Comparison of ENCODE assay signal across 22 cellular contexts in genomic region chr6:16592550-16592892, GRCh38.
A peak's percentile ranks its signal among the peaks of the same experiment; 100 is the strongest.
DNase-seq lines count a peak whose midpoint lies in the region; ATAC-seq and TF ChIP-seq lines count a peak whose summit lies in the region.
"Had no signal": no experiment of that assay in that cellular context is flagged by ENCODE, and none has a peak within 500 bp of the region (broad histone marks: within the 10 kb centered on the region; RNA-seq: fewer than 3 reads in every experiment).

No MANE protein-coding gene starts in this region.

- H3K4me1 ChIP-seq in BLaER1 treated with 17β-estradiol and CSF1 and Interleukin-3, amounts not matched to agents 10 nM and 100 nM: peaks cover 58 to 76% (median 65%) of the 10 kb centered on the region in 10 experiments
- H3K4me1 ChIP-seq: breast epithelium, tibial nerve had no signal

- no peak for TF ChIP-seq EP300 in neural cell (conservative IDR thresholded peaks at IDR 0.05; ENCODE audit: poor library complexity, severe bottlenecking)

- peak overlapping the region in 9 of 11 experiments; percentile 35 to 73 (median 56); a peak in 15 of 22 replicates for H3K9ac ChIP-seq in BLaER1 treated with 17β-estradiol and CSF1 and Interleukin-3, amounts not matched to agents 10 nM and 100 nM
- H3K9ac ChIP-seq in neural cell (ENCODE audit: low read length): no peak overlapping the region

- no peak overlapping the region for H2AFZ ChIP-seq in neural cell (ENCODE audit: low read depth, low read length)

- peaks cover 0 to 25% (median 3%) of the 10 kb centered on the region in 11 experiments; a peak in 7 of 22 replicates for H4K20me1 ChIP-seq in BLaER1 treated with 17β-estradiol and CSF1 and Interleukin-3, amounts not matched to agents 10 nM and 100 nM
- no peaks in the 10 kb centered on the region for H4K20me1 ChIP-seq in neural cell (ENCODE audit: insufficient read depth)

- H3K4me3 ChIP-seq in BLaER1 treated with 17β-estradiol and CSF1 and Interleukin-3, amounts not matched to agents 10 nM and 100 nM: peak overlapping the region in 5 of 10 experiments; percentile 20 to 47 (median 32); a peak in 6 of 20 replicates
- peak overlapping the region; percentile 30; the same call in 1 of the 2 replicates for H3K4me3 ChIP-seq in GM08714 (ENCODE audit: low read length)
- H3K4me3 ChIP-seq in neural cell (ENCODE audit: low read length): no peak overlapping the region
- H3K4me3 ChIP-seq: left lung, tibial nerve had no signal

- H3K27ac ChIP-seq in BLaER1 treated with 17β-estradiol and CSF1 and Interleukin-3, amounts not matched to agents 10 nM and 100 nM: peak overlapping the region; percentile 54 to 89 (median 74)
- peak overlapping the region; percentile 32 for H3K27ac ChIP-seq in neural cell (ENCODE audit: low read length)
- H3K27ac ChIP-seq: left lung, tibial nerve had no signal

- no peaks in the 10 kb centered on the region for H3F3A ChIP-seq in neural cell (ENCODE audit: insufficient read depth, low read length, poor library complexity, severe bottlenecking)

- ATAC-seq in activated T-helper 17 cell treated with anti-CD3 and anti-CD28 coated beads, Interleukin-2, amount 50 U/mL, for 72 hours (replicated peaks): no peak
- no peak for ATAC-seq in activated CD4-positive, CD25-positive, alpha-beta regulatory T cell treated with anti-CD3 and anti-CD28 coated beads, Interleukin-2, amount 50 U/mL, for 24 hours
- ATAC-seq: effector memory CD8-positive, alpha-beta T cell; left lung; T-cell had no signal

- peaks cover 33% of the 10 kb centered on the region for H3K4me1 Mint-ChIP-seq in activated T-helper 17 cell treated with anti-CD3 and anti-CD28 coated beads, Interleukin-2, amount 50 U/mL, for 72 hours
- H3K4me1 Mint-ChIP-seq in type B pancreatic cell (ENCODE audit: unreplicated experiment): peaks cover 9% of the 10 kb centered on the region

- H3K9me2 ChIP-seq in neural cell (ENCODE audit: insufficient read depth, low read length): no peaks in the 10 kb centered on the region

- DNase-seq in type B pancreatic cell (ENCODE audit: extremely low spot score, unreplicated experiment) (no peak), ureter (ENCODE audit: low spot score) (no peak), KG1 (lab: John Stamatoyannopoulos, UW) (no peak)
- DNase-seq: activated CD4-positive, alpha-beta T cell treated with anti-CD3 and anti-CD28 coated beads for 1 hour; activated CD8-positive, alpha-beta memory T cell treated with anti-CD3 and anti-CD28 coated beads, Interleukin-2, amount 50 U/mL, for 4 hours; activated gamma-delta T cell; CD4-positive, alpha-beta T cell; DMS 273 treated with DMSO at 0.1 percent for 48 hours; effector memory CD8-positive, alpha-beta T cell; IMR-90; left lung; NCI-H526; small intestine; stimulated activated naive CD4-positive, alpha-beta T cell; T-cell had no signal

- H3K27me3 ChIP-seq in BLaER1 treated with 17β-estradiol and CSF1 and Interleukin-3, amounts not matched to agents 10 nM and 100 nM: peaks cover 0 to 14% (median 0%) of the 10 kb centered on the region in 11 experiments; a peak in 5 of 22 replicates
- H3K27me3 ChIP-seq in neural cell (ENCODE audit: insufficient read depth, low read depth, low read length): no peaks in the 10 kb centered on the region
- H3K27me3 ChIP-seq: breast epithelium, left lung, tibial nerve had no signal

- H3K36me3 Mint-ChIP-seq in activated T-helper 17 cell treated with anti-CD3 and anti-CD28 coated beads, Interleukin-2, amount 50 U/mL, for 72 hours (ENCODE audit: low read depth): peaks cover 52% of the 10 kb centered on the region
- H3K36me3 Mint-ChIP-seq in type B pancreatic cell: peaks cover 17% of the 10 kb centered on the region

- no peaks in the 10 kb centered on the region for H3K27me3 Mint-ChIP-seq in activated T-helper 17 cell treated with anti-CD3 and anti-CD28 coated beads, Interleukin-2, amount 50 U/mL, for 72 hours
- no peaks in the 10 kb centered on the region for H3K27me3 Mint-ChIP-seq in type B pancreatic cell
- H3K27me3 Mint-ChIP-seq: CD4-positive, alpha-beta T cell; effector memory CD8-positive, alpha-beta T cell; T-cell had no signal

- TF ChIP-seq RAD21 in neural cell (conservative IDR thresholded peaks at IDR 0.05): no peak

- H3K79me2 ChIP-seq in neural cell (replicated peaks; ENCODE audit: insufficient read depth, low read length): no peaks in the 10 kb centered on the region

- TF ChIP-seq CTCF in neural cell (IDR thresholded peaks at IDR 0.05; ENCODE audit: poor library complexity, severe bottlenecking) (no peak), type B pancreatic cell (conservative IDR thresholded peaks at IDR 0.05) (no peak)

- H3K9me3 ChIP-seq in BLaER1 treated with 17β-estradiol and CSF1 and Interleukin-3, amounts not matched to agents 10 nM and 100 nM (replicated peaks in 1 of 11): peaks cover 0 to 8% (median 4%) of the 10 kb centered on the region in 11 experiments; a peak in 2 of 22 replicates
- no peaks in the 10 kb centered on the region for H3K9me3 ChIP-seq in neural cell (ENCODE audit: low read length)
- H3K9me3 ChIP-seq: breast epithelium, left lung, tibial nerve had no signal

- no peaks in the 10 kb centered on the region for H3K9me3 Mint-ChIP-seq in activated T-helper 17 cell treated with anti-CD3 and anti-CD28 coated beads, Interleukin-2, amount 50 U/mL, for 72 hours
- H3K9me3 Mint-ChIP-seq in type B pancreatic cell: peaks cover 6% of the 10 kb centered on the region
- H3K9me3 Mint-ChIP-seq: CD4-positive, alpha-beta T cell; effector memory CD8-positive, alpha-beta T cell; T-cell had no signal

- H3K4me3 Mint-ChIP-seq in activated T-helper 17 cell treated with anti-CD3 and anti-CD28 coated beads, Interleukin-2, amount 50 U/mL, for 72 hours: peak overlapping the region; percentile 62
- H3K4me3 Mint-ChIP-seq in type B pancreatic cell: no peak overlapping the region
- H3K4me3 Mint-ChIP-seq: CD4-positive, alpha-beta T cell; effector memory CD8-positive, alpha-beta T cell; T-cell had no signal

- peak overlapping the region; percentile 83 for H3K27ac Mint-ChIP-seq in activated T-helper 17 cell treated with anti-CD3 and anti-CD28 coated beads, Interleukin-2, amount 50 U/mL, for 72 hours
- H3K27ac Mint-ChIP-seq in type B pancreatic cell: no peak overlapping the region
- H3K27ac Mint-ChIP-seq: CD4-positive, alpha-beta T cell had no signal

- peak overlapping the region; percentile 78 to 91 (median 85) for H3K4me2 ChIP-seq in BLaER1 treated with 17β-estradiol and CSF1 and Interleukin-3, amounts not matched to agents 10 nM and 100 nM
- H3K4me2 ChIP-seq in neural cell (ENCODE audit: low read length): no peak overlapping the region

- H3K36me3 ChIP-seq in BLaER1 treated with 17β-estradiol and CSF1 and Interleukin-3, amounts not matched to agents 10 nM and 100 nM: peaks cover 0 to 16% (median 0%) of the 10 kb centered on the region in 11 experiments; a peak in 2 of 22 replicates
- no peaks in the 10 kb centered on the region for H3K36me3 ChIP-seq in neural cell (ENCODE audit: insufficient read depth, low read length)
- H3K36me3 ChIP-seq: breast epithelium, left lung, tibial nerve had no signal

TF ChIP-seq in neural cell, 6 proteins besides CTCF, POLR2A, EP300 and RAD21:
- TF ChIP-seq EZH2 (IDR thresholded peaks at IDR 0.05; ENCODE audit: borderline replicate concordance, insufficient read depth, low read length, poor library complexity, severe bottlenecking) (no peak), MXI1 (conservative IDR thresholded peaks at IDR 0.05; ENCODE audit: poor library complexity, severe bottlenecking) (no peak), TAF1 (IDR thresholded peaks at IDR 0.05; ENCODE audit: low read depth) (no peak)
